In genomic region chr6:131688286-131688685, GRCh38 we compare ENCODE assay signal across 12 cellular contexts. TPM values are rescaled to one million over a fixed set of nuclear protein-coding genes. Genes with fewer than 3 reads are reported as not detected.
A peak's percentile ranks its signal among the peaks of the same experiment; 100 is the strongest.
DNase-seq lines count a peak whose midpoint lies in the region; ATAC-seq and TF ChIP-seq lines count a peak whose summit lies in the region.
"Had no signal": no experiment of that assay in that cellular context is flagged by ENCODE, and none has a peak within 500 bp of the region (broad histone marks: within the 10 kb centered on the region; RNA-seq: fewer than 3 reads in every experiment).

No MANE protein-coding gene starts in this region.

- no peak for DNase-seq in natural killer cell treated with Interleukin-12 subunit alpha and Interleukin-12 subunit beta and Interleukin-15 and Interleukin-18, amount 100 ng/mL, for 72 hours (ENCODE audit: low spot score)
- no peak for DNase-seq in natural killer cell
- no peak for DNase-seq in HPDE6-E6E7 (ENCODE audit: extremely low spot score)
- no peak for DNase-seq in activated CD8-positive, alpha-beta memory T cell treated with anti-CD3 and anti-CD28 coated beads, Interleukin-2, amount 50 U/mL, for 4 hours
- DNase-seq in activated naive CD4-positive, alpha-beta T cell treated with anti-CD3 and anti-CD28 coated beads for 36 hours: no peak
- DNase-seq in midbrain (lab: John Stamatoyannopoulos, UW): no peak
- DNase-seq: AML-193, T1000 had no signal

- TF ChIP-seq CTCF in natural killer cell (IDR thresholded peaks at IDR 0.05): no peak

- H3K27me3 Mint-ChIP-seq in natural killer cell treated with Interleukin-12 subunit alpha and Interleukin-12 subunit beta and Interleukin-15 and Interleukin-18, amount 100 ng/mL, for 72 hours: peaks cover 0 to 3% of the 10 kb centered on the region in 2 donors
- peaks cover 0 to 2% of the 10 kb centered on the region in 2 donors for H3K27me3 Mint-ChIP-seq in natural killer cell (ENCODE audit: low read depth in 2 of 2)
- no peaks in the 10 kb centered on the region for H3K27me3 Mint-ChIP-seq in activated naive CD4-positive, alpha-beta T cell treated with anti-CD3 and anti-CD28 coated beads for 36 hours (ENCODE audit: low read depth)

- H3K4me1 Mint-ChIP-seq in natural killer cell treated with Interleukin-12 subunit alpha and Interleukin-12 subunit beta and Interleukin-15 and Interleukin-18, amount 100 ng/mL, for 72 hours (ENCODE audit: low read depth in 2 of 2): peaks cover 17 to 40% of the 10 kb centered on the region in 2 donors
- peaks cover 0 to 6% of the 10 kb centered on the region in 2 donors for H3K4me1 Mint-ChIP-seq in natural killer cell
- no peaks in the 10 kb centered on the region for H3K4me1 Mint-ChIP-seq in activated naive CD4-positive, alpha-beta T cell treated with anti-CD3 and anti-CD28 coated beads for 36 hours (ENCODE audit: low read depth)

- CTCF ChIA-PET in activated naive CD4-positive, alpha-beta T cell treated with anti-CD3 and anti-CD28 coated beads for 36 hours (lab: Charles Lee): interaction anchor here (0.7 to 1.5 kb wide), 2 partner anchors 235 to 803 kb away, joined by 3 to 8 read pairs; no protein-coding TSS in a partner anchor

- H3K27ac Mint-ChIP-seq in natural killer cell treated with Interleukin-12 subunit alpha and Interleukin-12 subunit beta and Interleukin-15 and Interleukin-18, amount 100 ng/mL, for 72 hours: peak overlapping the region; percentile 41 to 70
- H3K27ac Mint-ChIP-seq in natural killer cell: no peak overlapping the region
- no peak overlapping the region for H3K27ac Mint-ChIP-seq in activated naive CD4-positive, alpha-beta T cell treated with anti-CD3 and anti-CD28 coated beads for 36 hours

- H3K4me3 Mint-ChIP-seq in natural killer cell treated with Interleukin-12 subunit alpha and Interleukin-12 subunit beta and Interleukin-15 and Interleukin-18, amount 100 ng/mL, for 72 hours: peak overlapping the region; percentile 77
- H3K4me3 Mint-ChIP-seq in natural killer cell: no peak overlapping the region
- H3K4me3 Mint-ChIP-seq in activated naive CD4-positive, alpha-beta T cell treated with anti-CD3 and anti-CD28 coated beads for 36 hours: no peak overlapping the region

- ATAC-seq in natural killer cell treated with Interleukin-12 subunit alpha and Interleukin-12 subunit beta and Interleukin-15 and Interleukin-18, amount 100 ng/mL, for 72 hours: peak; percentile 60 to 69
- ATAC-seq in natural killer cell (no peak), HG02642 (IDR thresholded peaks at IDR 0.05; ENCODE audit: poor library complexity, unreplicated experiment) (peak; percentile 72), HG03521 (IDR thresholded peaks at IDR 0.05; ENCODE audit: unreplicated experiment) (peak; percentile 50)

- no peaks in the 10 kb centered on the region for H3K9me3 Mint-ChIP-seq in natural killer cell treated with Interleukin-12 subunit alpha and Interleukin-12 subunit beta and Interleukin-15 and Interleukin-18, amount 100 ng/mL, for 72 hours
- no peaks in the 10 kb centered on the region for H3K9me3 Mint-ChIP-seq in natural killer cell
- no peaks in the 10 kb centered on the region for H3K9me3 Mint-ChIP-seq in activated naive CD4-positive, alpha-beta T cell treated with anti-CD3 and anti-CD28 coated beads for 36 hours

- intact Hi-C loops in natural killer cell (cut with micrococcal nuclease): no loop called here
- intact Hi-C loops in activated naive CD4-positive, alpha-beta T cell treated with anti-CD3 and anti-CD28 coated beads for 36 hours (cut with micrococcal nuclease): no loop called here

- peaks cover 6% of the 10 kb centered on the region for H3K36me3 Mint-ChIP-seq in natural killer cell treated with Interleukin-12 subunit alpha and Interleukin-12 subunit beta and Interleukin-15 and Interleukin-18, amount 100 ng/mL, for 72 hours
- no peaks in the 10 kb centered on the region for H3K36me3 Mint-ChIP-seq in natural killer cell
- H3K36me3 Mint-ChIP-seq in activated naive CD4-positive, alpha-beta T cell treated with anti-CD3 and anti-CD28 coated beads for 36 hours (ENCODE audit: low read depth): no peaks in the 10 kb centered on the region

RNA-seq across cellular contexts. Expression of gene OR2A4, which starts 12.9 kb away (rescaled TPM):
- under 1 TPM in 1 of 2 donors, not detected in 1; 0.21 TPM for total RNA-seq in natural killer cell treated with Interleukin-12 subunit alpha and Interleukin-12 subunit beta and Interleukin-15 and Interleukin-18, amount 100 ng/mL, for 72 hours
- under 1 TPM in 1 of 3 donors, not detected in 2; 0.33 TPM for total RNA-seq in natural killer cell
- total RNA-seq in activated naive CD4-positive, alpha-beta T cell treated with anti-CD3 and anti-CD28 coated beads for 36 hours: not detected
- total RNA-seq: kidney epithelial cell, prostate gland had no signal

RNA-seq across cellular contexts. Expression of gene CTAGE9, which starts 22.5 kb away (rescaled TPM):
- not detected for total RNA-seq in natural killer cell treated with Interleukin-12 subunit alpha and Interleukin-12 subunit beta and Interleukin-15 and Interleukin-18, amount 100 ng/mL, for 72 hours
- total RNA-seq in natural killer cell: under 1 TPM in 1 of 3 donors, not detected in 2; 0.21 TPM
- total RNA-seq in activated naive CD4-positive, alpha-beta T cell treated with anti-CD3 and anti-CD28 coated beads for 36 hours: not detected
- total RNA-seq: kidney epithelial cell, prostate gland had no signal

RNA-seq across cellular contexts. Expression of gene ENPP3, which starts 51.2 kb away (rescaled TPM):
- 10 to 100 TPM in 1 of 2 donors, under 1 TPM in 1; 0.81 to 11.5 TPM for total RNA-seq in natural killer cell treated with Interleukin-12 subunit alpha and Interleukin-12 subunit beta and Interleukin-15 and Interleukin-18, amount 100 ng/mL, for 72 hours
- total RNA-seq in natural killer cell: 10 to 100 TPM in 1 of 3 donors, 1 to 10 TPM in 1, under 1 TPM in 1; 0.33 to 32.4 (median 1.8) TPM
- total RNA-seq in activated naive CD4-positive, alpha-beta T cell treated with anti-CD3 and anti-CD28 coated beads for 36 hours: 1 to 10 TPM in 1 of 2 experiments, under 1 TPM in 1; 0.96 to 1.2 TPM
- total RNA-seq: kidney epithelial cell had no signal

Comparison
In these comparisons a context has a peak if more than half of its experiments do, and no peak if none do; other contexts are left out.
1. ATAC-seq: peak in natural killer cell treated with Interleukin-12 subunit alpha and Interleukin-12 subunit beta and Interleukin-15 and Interleukin-18, amount 100 ng/mL, for 72 hours (2 of 2), HG02642 (single experiment) and HG03521 (single experiment); none in natural killer cell (0 of 3).
2. H3K27ac Mint-ChIP-seq: peak in natural killer cell treated with Interleukin-12 subunit alpha and Interleukin-12 subunit beta and Interleukin-15 and Interleukin-18, amount 100 ng/mL, for 72 hours (2 of 2); none in natural killer cell (0 of 2) and activated naive CD4-positive, alpha-beta T cell treated with anti-CD3 and anti-CD28 coated beads for 36 hours (single experiment).